In genomic region chr9:70941191-70941590, GRCh38 we compare ENCODE assay signal across 8 cellular contexts.
"Had no signal": no experiment of that assay in that cellular context is flagged by ENCODE, and none has a peak within 500 bp of the region (broad histone marks: within the 10 kb centered on the region; RNA-seq: fewer than 3 reads in every experiment).

No MANE protein-coding gene starts in this region.

- H3K9me3 Mint-ChIP-seq: IgD-negative memory B cell had no signal

- H3K4me3 ChIP-seq: K562 had no signal

- H3K4me3 Mint-ChIP-seq: IgD-negative memory B cell had no signal

- H3K9ac ChIP-seq: KMS-11 had no signal

- H3K27ac ChIP-seq: HL-60, KMS-11 had no signal

- H3K27me3 Mint-ChIP-seq: IgD-negative memory B cell had no signal

- DNase-seq: IMR-90, KBM-7, KG1 had no signal

- H3K4me1 Mint-ChIP-seq: IgD-negative memory B cell had no signal

- ATAC-seq: HepG2, K562 had no signal

- H3K36me3 Mint-ChIP-seq: IgD-negative memory B cell had no signal

- H3K27ac Mint-ChIP-seq: IgD-negative memory B cell had no signal

- H3K4me2 ChIP-seq: KMS-11 had no signal
